ENCODE assay signal across 8 cellular contexts in the genomic region with DNA sequence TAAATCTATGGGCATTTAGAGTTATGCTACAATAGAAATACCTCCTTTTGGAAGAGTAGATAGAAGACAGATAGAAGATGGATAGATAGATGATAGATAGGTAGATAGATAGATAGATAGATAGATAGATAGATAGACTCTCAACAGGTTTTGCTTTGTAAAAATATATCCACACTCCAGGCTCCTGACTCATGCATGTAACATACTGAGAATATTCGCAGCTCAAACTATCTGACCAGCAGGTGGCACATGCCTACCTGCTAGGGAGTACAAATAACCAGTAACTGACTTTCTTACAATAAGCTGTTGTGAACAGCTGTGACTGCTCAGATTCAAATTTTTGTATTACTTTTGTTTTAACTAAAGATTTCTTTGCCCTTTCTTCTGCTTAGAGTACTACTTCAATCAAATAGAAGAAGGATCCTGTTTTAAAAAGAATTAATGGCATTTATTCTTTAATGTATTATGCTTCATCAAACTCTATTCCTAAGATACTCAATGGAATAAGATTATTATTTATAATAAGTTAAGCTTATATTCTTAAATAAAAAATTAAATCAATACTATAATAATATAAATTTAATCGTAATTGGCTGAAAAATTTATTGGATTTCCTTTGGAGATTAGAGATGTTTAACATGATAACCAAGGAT. TPM values are rescaled to one million over a fixed set of nuclear protein-coding genes. Genes with fewer than 3 reads are reported as not detected.
DNase-seq lines count a peak whose midpoint lies in the region; ATAC-seq and TF ChIP-seq lines count a peak whose summit lies in the region.

No MANE protein-coding gene starts in this region.

- no peak overlapping the region for H3K27ac Mint-ChIP-seq in neural crest cell (ENCODE audit: unreplicated experiment)
- no peak overlapping the region for H3K27ac Mint-ChIP-seq in T-helper 2 cell treated with Interferon-gamma antibody and Interleukin-4, amounts not matched to agents 5 μg/mL and 100 μg/mL, for 36 hours

- H3K36me3 Mint-ChIP-seq in neural crest cell (ENCODE audit: low read depth): no peaks in the 10 kb centered on the region
- H3K36me3 Mint-ChIP-seq in T-helper 2 cell treated with Interferon-gamma antibody and Interleukin-4, amounts not matched to agents 5 μg/mL and 100 μg/mL, for 36 hours (ENCODE audit: low read depth): no peaks in the 10 kb centered on the region

- H3K4me1 Mint-ChIP-seq in neural crest cell: no peaks in the 10 kb centered on the region
- no peaks in the 10 kb centered on the region for H3K4me1 Mint-ChIP-seq in T-helper 2 cell treated with Interferon-gamma antibody and Interleukin-4, amounts not matched to agents 5 μg/mL and 100 μg/mL, for 36 hours (ENCODE audit: low read depth)

- H3K27me3 Mint-ChIP-seq in neural crest cell (ENCODE audit: low read depth): no peaks in the 10 kb centered on the region
- H3K27me3 Mint-ChIP-seq in T-helper 2 cell treated with Interferon-gamma antibody and Interleukin-4, amounts not matched to agents 5 μg/mL and 100 μg/mL, for 36 hours (ENCODE audit: low read depth): no peaks in the 10 kb centered on the region

- no peak overlapping the region for H3K4me3 ChIP-seq in dorsolateral prefrontal cortex

- TF ChIP-seq CTCF in dorsolateral prefrontal cortex (IDR thresholded peaks at IDR 0.05 in 54 of 56, conservative IDR thresholded peaks at IDR 0.05 in 2 of 56; ENCODE audit: low read depth in 1 of 56, partially characterized antibody in 56 of 56): peak in 36 of 56 donors; percentile 8 to 54 (median 27)
- peak; percentile 78 for TF ChIP-seq CTCF in neural crest cell (conservative IDR thresholded peaks at IDR 0.05)

- peaks cover 0 to 3% (median 0%) of the 10 kb centered on the region in 45 donors for H3K27me3 ChIP-seq in dorsolateral prefrontal cortex

- intact Hi-C loops in dorsolateral prefrontal cortex (cut with DNase I): no loop called here

- H3K9me3 Mint-ChIP-seq in neural crest cell: no peaks in the 10 kb centered on the region
- H3K9me3 Mint-ChIP-seq in T-helper 2 cell treated with Interferon-gamma antibody and Interleukin-4, amounts not matched to agents 5 μg/mL and 100 μg/mL, for 36 hours: no peaks in the 10 kb centered on the region

- peak; percentile 95 for ATAC-seq in GM21786 (IDR thresholded peaks at IDR 0.05; ENCODE audit: unreplicated experiment)

- DNase-seq in NCI-H1092 treated with DMSO at 0.1 percent for 48 hours (lab: John Stamatoyannopoulos, UW) (peak; percentile 20), NCI-H1092 (lab: John Stamatoyannopoulos, UW) (no peak), HuH-7 (ENCODE audit: low spot score) (peak; percentile 31), SIG-M5 treated with dmso at 0.1 percent for 504 hours (lab: John Stamatoyannopoulos, UW; ENCODE audit: unreplicated experiment) (peak; percentile 71), dorsolateral prefrontal cortex (no peak), neural crest cell (ENCODE audit: low read depth, low spot score) (peak; percentile 11)
- no peak for DNase-seq in T-helper 2 cell treated with Interferon-gamma antibody and Interleukin-4, amounts not matched to agents 5 μg/mL and 100 μg/mL, for 36 hours (ENCODE audit: low spot score)

- no peak overlapping the region for H3K4me3 Mint-ChIP-seq in neural crest cell
- no peak overlapping the region for H3K4me3 Mint-ChIP-seq in T-helper 2 cell treated with Interferon-gamma antibody and Interleukin-4, amounts not matched to agents 5 μg/mL and 100 μg/mL, for 36 hours

- H3K27ac ChIP-seq in dorsolateral prefrontal cortex: no peak overlapping the region

RNA-seq across cellular contexts. Expression of a gene that starts 15.8 kb away (rescaled TPM):
- 10 to 100 TPM; 14.2 to 52.0 (median 32.3) TPM for total RNA-seq in dorsolateral prefrontal cortex
- total RNA-seq in neural crest cell: 7.0 and 8.8 TPM in 2 replicates

Comparison
In these comparisons a context has a peak if more than half of its experiments do, and no peak if none do; other contexts are left out.
1. DNase-seq: peak in NCI-H1092 treated with DMSO at 0.1 percent for 48 hours (single experiment), HuH-7 (single experiment), SIG-M5 treated with dmso at 0.1 percent for 504 hours (single experiment) and neural crest cell (single experiment); none in NCI-H1092 (single experiment), dorsolateral prefrontal cortex (0 of 10) and T-helper 2 cell treated with Interferon-gamma antibody and Interleukin-4, amounts not matched to agents 5 μg/mL and 100 μg/mL, for 36 hours (single experiment).